20 cellular contexts compared by ENCODE assay signal in genomic region chr2:236641051-236641450, GRCh38.
"Had no signal": no experiment of that assay in that cellular context is flagged by ENCODE, and none has a peak within 500 bp of the region (broad histone marks: within the 10 kb centered on the region; RNA-seq: fewer than 3 reads in every experiment).

No MANE protein-coding gene starts in this region.

- H3K4me3 ChIP-seq: body of pancreas, colonic mucosa, lower lobe of right lung, pancreas, SK-N-MC, smooth muscle cell, thoracic aorta had no signal

- H3K36me3 ChIP-seq: colonic mucosa, lower lobe of right lung, pancreas, thoracic aorta had no signal

- H3K9me3 ChIP-seq: body of pancreas, colonic mucosa, lower lobe of right lung, pancreas, thoracic aorta had no signal

- H3K27ac Mint-ChIP-seq: activated naive CD4-positive, alpha-beta T cell treated with anti-CD3 and anti-CD28 coated beads, Interleukin-2, amount 50 U/mL, for 24 hours had no signal

- H3K4me1 ChIP-seq: colonic mucosa, lower lobe of right lung had no signal

- H3K4me3 Mint-ChIP-seq: activated naive CD4-positive, alpha-beta T cell treated with anti-CD3 and anti-CD28 coated beads, Interleukin-2, amount 50 U/mL, for 24 hours; neural crest cell had no signal

- H3K4me1 Mint-ChIP-seq: activated naive CD4-positive, alpha-beta T cell treated with anti-CD3 and anti-CD28 coated beads, Interleukin-2, amount 50 U/mL, for 24 hours had no signal

- DNase-seq: activated CD4-positive, CD25-positive, alpha-beta regulatory T cell treated with anti-CD3 and anti-CD28 coated beads, Interleukin-2, amount 50 U/mL, for 72 hours; activated effector memory CD4-positive, alpha-beta T cell treated with anti-CD3 and anti-CD28 coated beads, Interleukin-2, amount 50 U/mL, for 16 hours; activated T-cell treated with anti-CD3 and anti-CD28 coated beads, Interleukin-2, amount 50 U/mL, for 48 hours; central memory CD4-positive, alpha-beta T cell; colonic mucosa; effector CD4-positive, alpha-beta T cell; foreskin fibroblast; glutamatergic neuron; kidney glomerular epithelial cell; lower lobe of right lung; midbrain; stimulated activated naive CD8-positive, alpha-beta T cell treated with anti-CD3 and anti-CD28 coated beads, Interleukin-15, Interleukin-2, amounts not matched to agents 100 U/mL and 50 U/mL, for 24 hours; T-helper 9 cell had no signal

- H3K4me2 ChIP-seq: smooth muscle cell had no signal

- H3K27me3 ChIP-seq: body of pancreas, colonic mucosa, pancreas had no signal

- ATAC-seq: lower lobe of right lung; stimulated activated naive CD8-positive, alpha-beta T cell treated with anti-CD3 and anti-CD28 coated beads, Interleukin-15, Interleukin-2, amounts not matched to agents 100 U/mL and 50 U/mL, for 24 hours had no signal

- H3K9me3 Mint-ChIP-seq: activated naive CD4-positive, alpha-beta T cell treated with anti-CD3 and anti-CD28 coated beads, Interleukin-2, amount 50 U/mL, for 24 hours had no signal

- H3K27ac ChIP-seq: pancreas, SK-N-MC had no signal
